In the genomic region with DNA sequence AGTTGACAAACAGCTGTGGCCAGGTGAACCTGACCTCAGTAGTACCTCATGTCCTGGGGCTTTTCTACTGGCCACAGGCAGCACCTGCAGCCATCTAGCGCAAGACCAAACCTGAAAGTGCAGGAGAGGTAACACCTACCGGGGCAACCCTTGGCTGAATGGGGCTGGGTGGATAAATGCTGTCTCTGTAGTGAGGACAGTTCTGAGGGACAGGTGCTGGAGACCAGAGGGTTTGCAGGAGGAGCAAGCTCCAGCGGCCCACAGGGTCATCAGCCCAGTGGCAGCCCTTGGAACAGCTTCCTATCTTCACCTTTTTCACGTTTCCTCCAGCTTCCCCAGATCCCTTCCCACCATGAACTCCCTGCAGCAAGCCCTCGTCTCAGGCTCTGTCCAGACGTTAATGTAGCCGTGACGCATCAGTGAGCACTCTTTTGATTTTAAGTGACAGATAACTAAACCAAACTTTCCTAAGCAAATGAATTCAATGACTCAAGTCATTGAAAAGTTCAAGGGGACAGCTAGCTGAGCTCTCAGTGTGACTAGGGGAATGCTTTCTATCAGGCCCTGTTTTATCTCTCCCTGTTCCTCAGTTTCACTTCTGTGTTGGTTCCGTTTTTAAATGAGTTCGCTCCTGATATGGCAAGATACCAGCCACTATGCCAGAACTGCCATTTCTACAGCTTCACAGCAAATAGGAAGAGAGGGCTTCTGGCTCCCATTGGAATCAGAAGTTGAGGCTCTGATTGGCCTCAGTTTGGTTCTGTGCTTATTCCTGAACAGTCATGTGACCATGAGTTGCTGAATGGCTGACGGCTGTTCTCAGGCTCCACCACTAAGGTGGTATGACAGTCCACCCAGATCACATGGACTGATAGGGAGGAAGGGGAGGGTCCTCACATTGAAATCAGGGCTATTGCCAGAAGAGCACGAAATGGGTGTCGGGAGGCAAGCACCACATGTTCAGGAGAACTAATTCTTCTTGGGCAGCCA, we compare ENCODE assay signal across 1 cellular context.
TF ChIP-seq lines count a peak whose summit lies in the region.

No MANE protein-coding gene starts in this region.

TF ChIP-seq in A549, 52 proteins besides CTCF, POLR2A, EP300 and RAD21 (continued from another document):
- TF ChIP-seq MAZ (IDR thresholded peaks at IDR 0.05; ENCODE audit: borderline replicate concordance, low read depth, low read length) (no peak), HOXA7 (CRISPR knock-in tag; IDR thresholded peaks at IDR 0.05) (no peak), JUNB (IDR thresholded peaks at IDR 0.05) (no peak)
